8 cellular contexts compared by ENCODE assay signal in the genomic region with DNA sequence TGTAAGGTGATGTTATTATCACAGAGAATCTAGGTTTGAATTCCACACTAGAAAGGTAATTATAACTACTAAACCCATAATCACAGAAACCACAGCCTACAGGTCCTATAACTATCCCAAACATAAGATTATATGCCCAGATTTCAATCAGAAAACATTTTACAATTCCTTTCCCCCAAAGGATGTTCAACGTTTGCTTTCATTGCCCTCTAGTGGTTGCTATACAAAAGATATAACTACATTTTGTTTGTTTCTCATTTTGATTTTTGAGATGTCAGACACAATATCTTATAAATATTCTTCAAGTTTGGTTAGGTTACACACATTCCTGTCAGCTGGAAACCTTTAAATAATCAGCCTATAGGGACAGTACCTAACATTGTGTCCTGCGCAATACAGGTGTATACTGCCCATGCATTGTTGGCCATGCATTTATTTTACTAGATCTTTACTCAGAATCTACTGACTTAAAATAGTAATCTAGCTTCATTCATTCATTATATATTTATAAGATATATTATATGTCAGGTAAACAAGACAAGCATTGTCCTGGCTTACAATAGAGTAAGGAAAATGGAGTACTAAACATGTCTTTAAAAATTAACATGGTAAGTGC.
DNase-seq lines count a peak whose midpoint lies in the region; ATAC-seq and TF ChIP-seq lines count a peak whose summit lies in the region.

No MANE protein-coding gene starts in this region.

- H3K36me3 ChIP-seq in A673 (ENCODE audit: insufficient read depth, low read length, poor library complexity, severe bottlenecking) (no peaks in the 10 kb centered on the region), esophagus muscularis mucosa (no peaks in the 10 kb centered on the region), thyroid gland (no peaks in the 10 kb centered on the region)

- CTCF ChIA-PET in A673 (lab: Charles Lee), result interaction anchor here (0.5 to 1.6 kb wide), 10 partner anchors 54 to 949 kb away, joined by 3 to 8 read pairs (median 4); no protein-coding TSS in a partner anchor

- in situ Hi-C loops in GM13976 (cut with MboI; ENCODE audit: low sequenced_read_pairs, unreplicated experiment), result loop anchor here (25.0 kb wide), 4 partner anchors 529 to 1104 kb away; a partner anchor contains a TSS

- H3K4me1 ChIP-seq in A673 (ENCODE audit: insufficient read depth, low read length, poor library complexity, severe bottlenecking), result peaks cover 39% of the 10 kb centered on the region
- H3K4me1 ChIP-seq in esophagus muscularis mucosa, result peaks cover 0 to 7% (median 0%) of the 10 kb centered on the region in 4 donors
- H3K4me1 ChIP-seq in thyroid gland, result no peaks in the 10 kb centered on the region

- TF ChIP-seq POLR2A in esophagus muscularis mucosa (IDR thresholded peaks at IDR 0.05; ENCODE audit: low read depth) (no peak), thyroid gland (IDR thresholded peaks at IDR 0.05) (no peak)

- no TSS peak for BruUV-seq in A673 (replicated peaks; lab: Mats Ljungman, UMichigan)

- H3K27me3 ChIP-seq in A673 (replicated peaks; ENCODE audit: insufficient read depth, low read depth, low read length, poor library complexity) (no peaks in the 10 kb centered on the region), esophagus muscularis mucosa (no peaks in the 10 kb centered on the region), thyroid gland (no peaks in the 10 kb centered on the region)

- peak; percentile 81 for TF ChIP-seq CTCF in A673 (conservative IDR thresholded peaks at IDR 0.05; ENCODE audit: low read depth, low read length)
- TF ChIP-seq CTCF in GM13976 (IDR thresholded peaks at IDR 0.05; ENCODE audit: borderline replicate concordance, control extremely low read depth, extremely low read depth, insufficient read depth, missing control alignments), result peak; percentile 32
- peak; percentile 23 to 46 (median 26) for TF ChIP-seq CTCF in esophagus muscularis mucosa (IDR thresholded peaks at IDR 0.05)
- TF ChIP-seq CTCF in thyroid gland (IDR thresholded peaks at IDR 0.05), result peak; percentile 30 to 71 (median 50)

- 46% methylated on average over 2 of the region's 2 CpGs for WGBS in esophagus muscularis mucosa
- WGBS in thyroid gland, 2 donors, result 42 to 46% methylated on average over 2 of the region's 2 CpGs

- no peaks in the 10 kb centered on the region for H3K9me3 ChIP-seq in A673 (ENCODE audit: low read depth, low read length, poor library complexity, severe bottlenecking)
- no peaks in the 10 kb centered on the region for H3K9me3 ChIP-seq in esophagus muscularis mucosa
- H3K9me3 ChIP-seq in thyroid gland, result no peaks in the 10 kb centered on the region

- no peak for TF ChIP-seq EP300 in esophagus muscularis mucosa (IDR thresholded peaks at IDR 0.05)

- H3K4me3 ChIP-seq in A673 (ENCODE audit: low read depth, low read length, poor library complexity, severe bottlenecking) (no peak overlapping the region), esophagus muscularis mucosa (no peak overlapping the region), thyroid gland (replicated peaks in 1 of 3) (no peak overlapping the region)

- POLR2A ChIA-PET in A673 (lab: Charles Lee; ENCODE audit: low non-redundant PET), result interaction anchor here (0.6 to 1.9 kb wide), 3 partner anchors 40 to 524 kb away, joined by 3 to 8 read pairs (median 4); no protein-coding TSS in a partner anchor

- peak overlapping the region; percentile 92 for H3K27ac ChIP-seq in A673 (ENCODE audit: low read depth, low read length, poor library complexity, severe bottlenecking)
- no peak overlapping the region for H3K27ac ChIP-seq in esophagus muscularis mucosa (replicated peaks in 1 of 4)
- H3K27ac ChIP-seq in thyroid gland, result no peak overlapping the region

- ATAC-seq in GM18517 (IDR thresholded peaks at IDR 0.05; ENCODE audit: unreplicated experiment), result no peak

- intact Hi-C loops in A673 (cut with micrococcal nuclease; ENCODE audit: unreplicated experiment) (loop anchor here (1.0 to 10.0 kb wide), 8 partner anchors 69 to 910 kb away; a partner anchor contains a TSS), esophagus muscularis mucosa (cut with DNase I) (no loop called here), thyroid gland (cut with DNase I) (loop anchor here (10.0 kb wide), 3 partner anchors 522 to 912 kb away; a partner anchor contains a TSS)

- peak; percentile 91 for DNase-seq in A673 (ENCODE audit: low spot score)
- no peak for DNase-seq in GM13976 (ENCODE audit: low spot score)
- peak; percentile 76 for DNase-seq in OCI-M1 (lab: John Stamatoyannopoulos, UW)
- no peak for DNase-seq in esophagus muscularis mucosa (ENCODE audit: extremely low spot score)
- no peak for DNase-seq in thyroid gland
- no peak for DNase-seq in stimulated activated CD4-positive, alpha-beta T cell treated with anti-CD3 and anti-CD28 coated beads, Interleukin-4, amount 100 ng/mL, for 24 hours
- DNase-seq in activated CD4-positive, CD25-positive, alpha-beta regulatory T cell treated with anti-CD3 and anti-CD28 coated beads, Interleukin-2, amount 50 U/mL, for 72 hours, result no peak

Comparison
In these comparisons a context has a peak if more than half of its experiments do, and no peak if none do; other contexts are left out.
1. DNase-seq: peak in A673 (single experiment) and OCI-M1 (single experiment); none in GM13976 (single experiment), esophagus muscularis mucosa (single experiment), thyroid gland (0 of 2), stimulated activated CD4-positive, alpha-beta T cell treated with anti-CD3 and anti-CD28 coated beads, Interleukin-4, amount 100 ng/mL, for 24 hours (single experiment) and activated CD4-positive, CD25-positive, alpha-beta regulatory T cell treated with anti-CD3 and anti-CD28 coated beads, Interleukin-2, amount 50 U/mL, for 72 hours (single experiment).
2. CTCF ChIP-seq: peak in every context shown above with its lines; median percentile 81 in A673; 50 in thyroid gland; 32 in GM13976; 26 in esophagus muscularis mucosa.